Comparison of ENCODE assay signal across 8 cellular contexts in the genomic region with DNA sequence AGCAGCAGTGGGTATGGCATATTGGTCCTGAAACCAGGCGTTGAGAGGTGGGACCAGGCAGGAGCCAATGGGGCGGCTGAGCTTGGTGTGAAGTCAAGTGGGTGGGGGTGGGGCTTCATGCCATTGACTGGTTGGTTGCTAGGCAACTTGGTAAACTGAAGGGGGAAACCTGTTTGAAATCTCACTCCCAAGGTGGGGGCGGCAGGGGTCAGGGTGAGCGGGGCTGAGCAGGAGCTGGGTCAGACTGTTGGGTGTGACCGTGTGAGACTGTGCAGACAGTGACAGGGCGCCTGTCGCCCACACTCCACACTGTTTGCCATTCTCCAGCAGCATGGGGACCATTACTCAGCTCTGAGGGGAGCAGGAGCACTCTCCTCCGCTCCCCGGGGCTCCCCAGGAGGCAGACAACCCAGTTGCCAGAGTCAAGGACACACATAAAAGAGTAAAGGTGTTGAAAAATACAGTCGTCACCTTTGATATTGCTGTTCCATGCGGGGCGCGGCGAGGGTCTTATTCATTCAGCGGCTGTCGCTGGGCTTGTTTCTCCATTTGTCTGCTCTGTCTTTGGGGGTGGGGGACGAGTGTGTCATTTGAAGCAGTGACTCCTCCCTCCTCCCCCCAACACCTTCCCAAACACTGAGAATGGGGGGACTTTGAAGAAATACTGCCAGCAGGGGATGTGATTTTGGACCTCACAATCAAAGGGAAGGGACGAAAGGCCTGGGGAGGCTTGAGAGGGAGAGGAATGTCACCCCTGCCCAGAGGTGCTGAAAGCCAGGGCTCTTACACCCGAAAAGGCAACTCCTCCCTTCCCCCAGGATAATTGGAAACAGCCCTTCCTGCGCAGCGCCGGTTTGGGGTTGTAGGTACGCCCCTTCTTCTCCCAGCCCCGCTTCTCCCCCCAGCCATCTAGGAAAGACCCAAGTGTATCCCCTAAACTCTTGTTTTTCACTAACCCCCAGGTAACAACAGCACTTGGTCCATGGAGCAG. TPM values are rescaled to one million over a fixed set of nuclear protein-coding genes. Genes with fewer than 3 reads are reported as not detected.
DNase-seq lines count a peak whose midpoint lies in the region; ATAC-seq and TF ChIP-seq lines count a peak whose summit lies in the region.

No MANE protein-coding gene starts in this region.

- WGBS in trophoblast cell (ENCODE audit: extremely low coverage, insufficient coverage, insufficient read length) = no CpG with 5 or more reads among the region's 24 CpGs

- H3K9ac ChIP-seq in fibroblast of lung (ENCODE audit: insufficient read depth, low read length) (no peak overlapping the region), trophoblast cell (ENCODE audit: low read length) (no peak overlapping the region)

- H3K27me3 ChIP-seq in fibroblast of lung (ENCODE audit: control insufficient read depth, insufficient read depth, low read length) (peaks cover 25% of the 10 kb centered on the region), trophoblast cell (ENCODE audit: insufficient read depth, low read length) (peaks cover 4% of the 10 kb centered on the region)

- no peaks in the 10 kb centered on the region for H4K20me1 ChIP-seq in fibroblast of lung (ENCODE audit: control insufficient read depth, extremely low read depth, insufficient read depth, low read length)

- no peaks in the 10 kb centered on the region for H3K9me3 ChIP-seq in fibroblast of lung (ENCODE audit: control insufficient read depth, insufficient read depth, low read depth, low read length)
- H3K9me3 ChIP-seq in trophoblast cell (ENCODE audit: insufficient read depth, low read depth, low read length) = no peaks in the 10 kb centered on the region

- H2AK5ac ChIP-seq in trophoblast cell (ENCODE audit: low read length) = no peak overlapping the region

- H3K4me1 ChIP-seq in fibroblast of lung (ENCODE audit: control insufficient read depth, extremely low read depth, insufficient read depth, low read length) (peaks cover 4% of the 10 kb centered on the region), trophoblast cell (ENCODE audit: control insufficient read depth in 1 of 2, insufficient read depth in 2 of 2, low read length in 2 of 2) (peaks cover 28 to 29% of the 10 kb centered on the region in 2 experiments)

- no peaks in the 10 kb centered on the region for H3K79me1 ChIP-seq in trophoblast cell (ENCODE audit: low read length)

- DNase-seq in NCI-H526 (lab: John Stamatoyannopoulos, UW) (peak; percentile 42 to 64), NCI-H526 treated with DMSO at 0.1 percent for 48 hours (lab: John Stamatoyannopoulos, UW) (no peak), SHP77 treated with DMSO at 0.1 percent for 48 hours (lab: John Stamatoyannopoulos, UW) (peak; percentile 11), fibroblast of lung (ENCODE audit: low read depth in 2 of 2) (peak; percentile 43 to 49), trophoblast cell (peak in 1 of 2 donors; percentile 16), EL (no peak)

- H3K27ac ChIP-seq in fibroblast of lung (ENCODE audit: insufficient read depth, low read length) (no peak overlapping the region), trophoblast cell (ENCODE audit: low read depth, low read length) (no peak overlapping the region)

- H3K14ac ChIP-seq in trophoblast cell (ENCODE audit: low read length) = no peak overlapping the region

- H3K23ac ChIP-seq in trophoblast cell (ENCODE audit: low read length) = no peak overlapping the region

- H3K4me2 ChIP-seq in fibroblast of lung (ENCODE audit: extremely low read depth, insufficient read depth, low read length) (no peak overlapping the region), trophoblast cell (ENCODE audit: low read length) (peak overlapping the region; percentile 68)

- H3K18ac ChIP-seq in trophoblast cell (ENCODE audit: low read length) = no peak overlapping the region

- H4K8ac ChIP-seq in trophoblast cell (ENCODE audit: low read depth, low read length) = no peak overlapping the region

- H3K79me2 ChIP-seq in fibroblast of lung (ENCODE audit: control insufficient read depth, insufficient read depth, low read length) (no peaks in the 10 kb centered on the region), trophoblast cell (ENCODE audit: control insufficient read depth, insufficient read depth, low read length, poor library complexity) (no peaks in the 10 kb centered on the region)

- no peak for ATAC-seq in HG02852 (IDR thresholded peaks at IDR 0.05; ENCODE audit: unreplicated experiment)
- no peak for ATAC-seq in GM18867 (IDR thresholded peaks at IDR 0.05; ENCODE audit: unreplicated experiment)

- TF ChIP-seq CTCF in fibroblast of lung (conservative IDR thresholded peaks at IDR 0.05 in 1 of 2, IDR thresholded peaks at IDR 0.05 in 1 of 2; ENCODE audit: low read depth in 1 of 2, low read length in 2 of 2) = no peak

- no peak overlapping the region for H2BK120ac ChIP-seq in trophoblast cell (ENCODE audit: insufficient read depth, low read length, poor library complexity)

- H2BK5ac ChIP-seq in trophoblast cell (ENCODE audit: low read depth, low read length, poor library complexity) = no peak overlapping the region

- H2BK12ac ChIP-seq in trophoblast cell (ENCODE audit: low read length) = no peak overlapping the region

- H2AFZ ChIP-seq in fibroblast of lung (ENCODE audit: low read length) (no peak overlapping the region), trophoblast cell (ENCODE audit: insufficient read depth, low read length, poor library complexity) (no peak overlapping the region)

- H3K4ac ChIP-seq in trophoblast cell (ENCODE audit: low read depth, low read length) = no peak overlapping the region

- H4K12ac ChIP-seq in trophoblast cell (ENCODE audit: low read depth, low read length) = no peak overlapping the region

- H3K4me3 ChIP-seq in fibroblast of lung (replicated peaks in 1 of 4; ENCODE audit: control extremely low read depth in 1 of 4, insufficient read depth in 1 of 4, low read depth in 3 of 4, low read length in 4 of 4) (peak overlapping the region in 2 of 4 experiments; percentile 61 to 63), trophoblast cell (ENCODE audit: low read depth, low read length) (no peak overlapping the region)

- H4K91ac ChIP-seq in trophoblast cell (ENCODE audit: low read depth, low read length) = no peak overlapping the region

- H3K36me3 ChIP-seq in fibroblast of lung (ENCODE audit: control insufficient read depth, insufficient read depth, low read length) = peaks cover 2% of the 10 kb centered on the region
- H3K36me3 ChIP-seq in trophoblast cell (ENCODE audit: control insufficient read depth in 1 of 2, insufficient read depth in 2 of 2, low read length in 2 of 2) = peaks cover 16 to 19% of the 10 kb centered on the region in 2 experiments

RNA-seq across cellular contexts. Expression of a gene that starts 1.1 kb away (rescaled TPM):
- total RNA-seq in fibroblast of lung = 0.26 and 0.33 TPM in 2 replicates
- 0.51 and 3.7 TPM in 2 replicates for polyA plus RNA-seq in fibroblast of lung
- 0.53 and 3.2 TPM in 2 replicates for polyA plus RNA-seq in fibroblast of lung (2012)
- polyA minus RNA-seq in fibroblast of lung (ENCODE audit: low replicate concordance) = 0.93 and 7.4 TPM in 2 replicates
- 9.3 TPM in 2 replicates for polyA plus RNA-seq in trophoblast cell (2013)

RNA-seq across cellular contexts. Expression of a gene that starts 13.7 kb away (rescaled TPM):
- 0.17 and 0.26 TPM in 2 replicates for total RNA-seq in fibroblast of lung
- 0.06 and 0.08 TPM in 2 replicates for polyA plus RNA-seq in fibroblast of lung
- polyA plus RNA-seq in fibroblast of lung (2012) = 0.02 and 0.05 TPM in 2 replicates
- polyA minus RNA-seq in fibroblast of lung (ENCODE audit: low replicate concordance) = 0.07 and 0.43 TPM in 2 replicates
- polyA plus RNA-seq in trophoblast cell (2013) = 0.03 and 0.05 TPM in 2 replicates

RNA-seq across cellular contexts. Expression of a gene that starts 15.6 kb away (rescaled TPM):
- 2.3 and 3.1 TPM in 2 replicates for total RNA-seq in fibroblast of lung
- 3.0 and 7.2 TPM in 2 replicates for polyA plus RNA-seq in fibroblast of lung
- 4.9 and 10.4 TPM in 2 replicates for polyA plus RNA-seq in fibroblast of lung (2012)
- polyA minus RNA-seq in fibroblast of lung (ENCODE audit: low replicate concordance) = 6.2 and 14.8 TPM in 2 replicates
- polyA plus RNA-seq in trophoblast cell (2013) = 11.1 and 12.0 TPM in 2 replicates

RNA-seq across cellular contexts. Expression of a gene that starts 16.6 kb away (rescaled TPM):
- total RNA-seq in fibroblast of lung = 23.0 and 24.7 TPM in 2 replicates
- polyA plus RNA-seq in fibroblast of lung = 35.5 and 43.2 TPM in 2 replicates
- 40.7 and 43.3 TPM in 2 replicates for polyA plus RNA-seq in fibroblast of lung (2012)
- 123 and 139 TPM in 2 replicates for polyA minus RNA-seq in fibroblast of lung (ENCODE audit: low replicate concordance)
- polyA plus RNA-seq in trophoblast cell (2013) = 93.7 and 94.5 TPM in 2 replicates

RNA-seq across cellular contexts. Expression of a gene that starts 53.2 kb away (rescaled TPM):
- 0.33 TPM in 1 of 2 replicates, not detected in the other for total RNA-seq in fibroblast of lung
- polyA plus RNA-seq in fibroblast of lung = 0.02 and 0.05 TPM in 2 replicates
- polyA plus RNA-seq in fibroblast of lung (2012) = not detected in 2 replicates
- not detected in 2 replicates for polyA minus RNA-seq in fibroblast of lung (ENCODE audit: low replicate concordance)
- polyA plus RNA-seq in trophoblast cell (2013) = 0.06 and 0.11 TPM in 2 replicates

Comparison
In these comparisons a context has a peak if more than half of its experiments do, and no peak if none do; other contexts are left out.
1. DNase-seq: peak in NCI-H526 (2 of 2), SHP77 treated with DMSO at 0.1 percent for 48 hours (single experiment) and fibroblast of lung (2 of 2); none in NCI-H526 treated with DMSO at 0.1 percent for 48 hours (single experiment) and EL (single experiment).